Comparison of ENCODE assay signal across 35 cellular contexts in the genomic region with DNA sequence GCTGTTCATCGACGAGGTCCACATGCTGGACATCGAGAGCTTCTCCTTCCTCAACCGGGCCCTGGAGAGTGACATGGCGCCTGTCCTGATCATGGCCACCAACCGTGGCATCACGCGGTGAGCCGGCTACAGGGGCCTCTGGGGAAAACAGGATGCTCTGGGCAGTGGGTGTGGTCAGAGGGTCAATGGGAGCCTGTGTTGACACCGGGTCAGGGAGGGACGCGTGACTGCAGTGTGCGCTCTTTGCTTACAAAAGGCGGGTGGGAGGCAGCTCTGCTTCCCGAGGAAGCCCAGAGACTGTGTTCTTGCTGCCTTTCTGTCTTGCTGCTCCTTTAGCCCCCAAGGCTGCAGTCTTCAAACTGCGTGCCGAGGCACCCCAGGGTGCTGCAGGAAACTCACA. TPM values are rescaled to one million over a fixed set of nuclear protein-coding genes. Genes with fewer than 3 reads are reported as not detected.
"Had no signal": no experiment of that assay in that cellular context is flagged by ENCODE, and none has a peak within 500 bp of the region (broad histone marks: within the 10 kb centered on the region; RNA-seq: fewer than 3 reads in every experiment).

No MANE protein-coding gene starts in this region.

- H3K9me3 Mint-ChIP-seq: immature natural killer cell; naive thymus-derived CD8-positive, alpha-beta T cell; nephron; neural crest cell; stimulated activated memory B cell treated with anti-CD40 and anti-IgM and Interleukin-4, amounts not matched to agents 10 μg/mL and 1 μg/mL and 100 μg/mL, for 72 hours; stimulated activated naive CD8-positive, alpha-beta T cell treated with anti-CD3 and anti-CD28 coated beads, Interleukin-15, amount 100 ng/mL, for 72 hours had no signal

- H3K27me3 ChIP-seq: left lung, right atrium auricular region, right lobe of liver, tibial nerve, upper lobe of left lung, vagina had no signal

- H3K27me3 Mint-ChIP-seq: naive thymus-derived CD8-positive, alpha-beta T cell; progenitor cell of endocrine pancreas; stimulated activated memory B cell treated with anti-CD40 and anti-IgM and Interleukin-4, amounts not matched to agents 10 μg/mL and 1 μg/mL and 100 μg/mL, for 72 hours; stimulated activated naive CD8-positive, alpha-beta T cell treated with anti-CD3 and anti-CD28 coated beads, Interleukin-15, amount 100 ng/mL, for 72 hours had no signal

- H3K27ac ChIP-seq: left lung, lower lobe of right lung, right atrium auricular region, right lobe of liver, tibial nerve, upper lobe of left lung, vagina had no signal

- H3K4me2 ChIP-seq: smooth muscle cell had no signal

- H3K4me3 ChIP-seq: left lung, lower lobe of right lung, right atrium auricular region, right lobe of liver, smooth muscle cell, tibial nerve, upper lobe of left lung, vagina had no signal

- H3K9me3 ChIP-seq: left lung, lower lobe of right lung, right atrium auricular region, right lobe of liver, tibial nerve, upper lobe of left lung, vagina had no signal

- H3K4me1 Mint-ChIP-seq: immature natural killer cell; naive thymus-derived CD8-positive, alpha-beta T cell; nephron; neural crest cell; stimulated activated memory B cell treated with anti-CD40 and anti-IgM and Interleukin-4, amounts not matched to agents 10 μg/mL and 1 μg/mL and 100 μg/mL, for 72 hours; stimulated activated naive CD8-positive, alpha-beta T cell treated with anti-CD3 and anti-CD28 coated beads, Interleukin-15, amount 100 ng/mL, for 72 hours had no signal

- DNase-seq: hypothalamus; immature natural killer cell; kidney; left colon; left lung; lower lobe of right lung; mammary epithelial cell; mesenchymal stem cell; naive thymus-derived CD8-positive, alpha-beta T cell; nucleus accumbens; right lobe of liver; stimulated activated CD4-positive, alpha-beta T cell treated with anti-CD3 and anti-CD28 coated beads, Interleukin-1b, Interleukin-23, amount 100 ng/mL, for 48 hours; stimulated activated CD4-positive, alpha-beta T cell treated with anti-CD3 and anti-CD28 coated beads, Interleukin-2, amount 100 ng/mL, for 48 hours; stimulated activated CD4-positive, alpha-beta T cell treated with anti-CD3 and anti-CD28 coated beads, Interleukin-4, amount 100 ng/mL, for 4 hours; stimulated activated CD8-positive, alpha-beta memory T cell treated with anti-CD3 and anti-CD28 coated beads, Interleukin-4, amount 100 ng/mL, for 48 hours; stimulated activated naive CD4-positive, alpha-beta T cell treated with Interleukin-2 at 50 U/mL for 16 hours; stimulated activated naive CD8-positive, alpha-beta T cell treated with anti-CD3 and anti-CD28 coated beads, Interleukin-15, amount 100 ng/mL, for 72 hours; substantia nigra had no signal

- H3K27ac Mint-ChIP-seq: nephron; stimulated activated memory B cell treated with anti-CD40 and anti-IgM and Interleukin-4, amounts not matched to agents 10 μg/mL and 1 μg/mL and 100 μg/mL, for 72 hours had no signal

- H3K4me1 ChIP-seq: left lung, lower lobe of right lung, right atrium auricular region, right lobe of liver, tibial nerve, upper lobe of left lung, vagina had no signal

- H3K4me3 Mint-ChIP-seq: immature natural killer cell; naive thymus-derived CD8-positive, alpha-beta T cell; nephron; neural crest cell; stimulated activated memory B cell treated with anti-CD40 and anti-IgM and Interleukin-4, amounts not matched to agents 10 μg/mL and 1 μg/mL and 100 μg/mL, for 72 hours; stimulated activated naive CD8-positive, alpha-beta T cell treated with anti-CD3 and anti-CD28 coated beads, Interleukin-15, amount 100 ng/mL, for 72 hours had no signal

RNA-seq across cellular contexts. Expression of gene LHB, which starts 5.7 kb away (rescaled TPM):
- total RNA-seq: kidney; left colon; left lung; liver; lower lobe of right lung; mucosa of gallbladder; naive thymus-derived CD8-positive, alpha-beta T cell; neural crest cell; osteocyte; progenitor cell of endocrine pancreas; right atrium auricular region; right lobe of liver; skeletal muscle tissue; smooth muscle cell; temporal lobe; urinary bladder; vagina had no signal

RNA-seq across cellular contexts. Expression of gene CGB3, which starts 12.9 kb away (rescaled TPM):
- total RNA-seq: kidney; left colon; left lung; liver; lower lobe of right lung; mammary epithelial cell; mucosa of gallbladder; naive thymus-derived CD8-positive, alpha-beta T cell; neural crest cell; osteocyte; progenitor cell of endocrine pancreas; pulmonary artery endothelial cell; renal cortical epithelial cell; right atrium auricular region; right lobe of liver; skeletal muscle tissue; smooth muscle cell; temporal lobe; tibial nerve; upper lobe of left lung; urinary bladder; vagina had no signal

RNA-seq across cellular contexts. Expression of gene CGB2, which starts 20.5 kb away (rescaled TPM):
- total RNA-seq: kidney; left colon; left lung; liver; lower lobe of right lung; mammary epithelial cell; mucosa of gallbladder; naive thymus-derived CD8-positive, alpha-beta T cell; neural crest cell; osteocyte; progenitor cell of endocrine pancreas; pulmonary artery endothelial cell; renal cortical epithelial cell; right atrium auricular region; right lobe of liver; skeletal muscle tissue; smooth muscle cell; temporal lobe; tibial nerve; upper lobe of left lung; urinary bladder; vagina had no signal
